1 cellular context compared by ENCODE assay signal in genomic region chr6:116220172-116220571, GRCh38.
TF ChIP-seq lines count a peak whose summit lies in the region.

No MANE protein-coding gene starts in this region.

TF ChIP-seq in SK-N-SH, 30 proteins besides CTCF, POLR2A, EP300 and RAD21 (continued from another document):
- TF ChIP-seq REST (IDR thresholded peaks at IDR 0.05; ENCODE audit: low read depth, low read length), result no peak
- TF ChIP-seq, protein P1, sequence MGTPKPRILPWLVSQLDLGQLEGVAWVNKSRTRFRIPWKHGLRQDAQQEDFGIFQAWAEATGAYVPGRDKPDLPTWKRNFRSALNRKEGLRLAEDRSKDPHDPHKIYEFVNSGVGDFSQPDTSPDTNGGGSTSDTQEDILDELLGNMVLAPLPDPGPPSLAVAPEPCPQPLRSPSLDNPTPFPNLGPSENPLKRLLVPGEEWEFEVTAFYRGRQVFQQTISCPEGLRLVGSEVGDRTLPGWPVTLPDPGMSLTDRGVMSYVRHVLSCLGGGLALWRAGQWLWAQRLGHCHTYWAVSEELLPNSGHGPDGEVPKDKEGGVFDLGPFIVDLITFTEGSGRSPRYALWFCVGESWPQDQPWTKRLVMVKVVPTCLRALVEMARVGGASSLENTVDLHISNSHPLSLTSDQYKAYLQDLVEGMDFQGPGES (IDR thresholded peaks at IDR 0.05; ENCODE audit: low read depth, low read length), result no peak
- no peak for TF ChIP-seq YY1 (IDR thresholded peaks at IDR 0.05; ENCODE audit: low read depth)
- TF ChIP-seq, protein P2, sequence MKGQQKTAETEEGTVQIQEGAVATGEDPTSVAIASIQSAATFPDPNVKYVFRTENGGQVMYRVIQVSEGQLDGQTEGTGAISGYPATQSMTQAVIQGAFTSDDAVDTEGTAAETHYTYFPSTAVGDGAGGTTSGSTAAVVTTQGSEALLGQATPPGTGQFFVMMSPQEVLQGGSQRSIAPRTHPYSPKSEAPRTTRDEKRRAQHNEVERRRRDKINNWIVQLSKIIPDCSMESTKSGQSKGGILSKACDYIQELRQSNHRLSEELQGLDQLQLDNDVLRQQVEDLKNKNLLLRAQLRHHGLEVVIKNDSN (IDR thresholded peaks at IDR 0.05; ENCODE audit: borderline replicate concordance, low read depth), result peak; percentile 42; the same call in 1 of the 2 replicates
- no peak for TF ChIP-seq JUND (IDR thresholded peaks at IDR 0.05)
- TF ChIP-seq MXI1 (IDR thresholded peaks at IDR 0.05; ENCODE audit: low read depth, low read length), result peak; percentile 43; the same call in 1 of the 2 replicates
